In genomic region chr16:49350265-49351103, GRCh38 we compare ENCODE assay signal across 9 cellular contexts. TPM values are rescaled to one million over a fixed set of nuclear protein-coding genes. Genes with fewer than 3 reads are reported as not detected.
A peak's percentile ranks its signal among the peaks of the same experiment; 100 is the strongest.
DNase-seq lines count a peak whose midpoint lies in the region; ATAC-seq and TF ChIP-seq lines count a peak whose summit lies in the region.
"Had no signal": no experiment of that assay in that cellular context is flagged by ENCODE, and none has a peak within 500 bp of the region (broad histone marks: within the 10 kb centered on the region; RNA-seq: fewer than 3 reads in every experiment).

No MANE protein-coding gene starts in this region.

- intact Hi-C loops in left ventricle myocardium inferior (cut with micrococcal nuclease): loop anchor here (5.0 kb wide), 1 partner anchor 663 kb away; no protein-coding TSS in a partner anchor

- H3K27me3 ChIP-seq in Peyer's patch (no peaks in the 10 kb centered on the region), left ventricle myocardium inferior (ENCODE audit: low read depth) (peaks cover 94% of the 10 kb centered on the region)

- TF ChIP-seq POLR2A in Peyer's patch (IDR thresholded peaks at IDR 0.05): no peak

- H3K27ac ChIP-seq in Peyer's patch: no peak overlapping the region
- H3K27ac ChIP-seq in left ventricle myocardium inferior (replicated peaks): no peak overlapping the region

- no peaks in the 10 kb centered on the region for H3K9me3 Mint-ChIP-seq in activated naive CD8-positive, alpha-beta T cell treated with anti-CD3 and anti-CD28 coated beads, Interleukin-2, amount 50 U/mL, for 24 hours
- H3K9me3 Mint-ChIP-seq: stimulated activated naive CD8-positive, alpha-beta T cell treated with anti-CD3 and anti-CD28 coated beads, Interleukin-15, Interleukin-2, amounts not matched to agents 100 ng/mL and 50 ng/mL, for 24 hours had no signal

- DNase-seq in EL (peak; percentile 45), Peyer's patch (peak; percentile 19 to 78 (median 76)), left ventricle myocardium inferior (peak; percentile 52), retina (peak; percentile 81)
- DNase-seq in activated naive CD8-positive, alpha-beta T cell treated with anti-CD3 and anti-CD28 coated beads, Interleukin-2, amount 50 U/mL, for 24 hours: peak; percentile 64

- no peaks in the 10 kb centered on the region for H3K4me1 Mint-ChIP-seq in activated naive CD8-positive, alpha-beta T cell treated with anti-CD3 and anti-CD28 coated beads, Interleukin-2, amount 50 U/mL, for 24 hours

- H3K4me3 Mint-ChIP-seq in activated naive CD8-positive, alpha-beta T cell treated with anti-CD3 and anti-CD28 coated beads, Interleukin-2, amount 50 U/mL, for 24 hours: no peak overlapping the region
- H3K4me3 Mint-ChIP-seq: stimulated activated naive CD8-positive, alpha-beta T cell treated with anti-CD3 and anti-CD28 coated beads, Interleukin-15, Interleukin-2, amounts not matched to agents 100 ng/mL and 50 ng/mL, for 24 hours had no signal

- peak; percentile 48 for ATAC-seq in HG02610 (IDR thresholded peaks at IDR 0.05; ENCODE audit: unreplicated experiment)
- ATAC-seq in activated naive CD8-positive, alpha-beta T cell treated with anti-CD3 and anti-CD28 coated beads, Interleukin-2, amount 50 U/mL, for 24 hours: peak; percentile 38
- no peak for ATAC-seq in HG02852 (IDR thresholded peaks at IDR 0.05; ENCODE audit: unreplicated experiment)
- ATAC-seq in GM21723 (IDR thresholded peaks at IDR 0.05; ENCODE audit: unreplicated experiment): no peak

- no peaks in the 10 kb centered on the region for H3K9me3 ChIP-seq in Peyer's patch
- no peaks in the 10 kb centered on the region for H3K9me3 ChIP-seq in left ventricle myocardium inferior (replicated peaks)

- H3K4me3 ChIP-seq in Peyer's patch: no peak overlapping the region
- H3K4me3 ChIP-seq in left ventricle myocardium inferior: no peak overlapping the region

- TF ChIP-seq CTCF in Peyer's patch (IDR thresholded peaks at IDR 0.05) (peak in 5 of 6 experiments; percentile 6 to 74 (median 70)), left ventricle myocardium inferior (IDR thresholded peaks at IDR 0.05; ENCODE audit: borderline replicate concordance) (peak; percentile 84)

- H3K27me3 Mint-ChIP-seq in activated naive CD8-positive, alpha-beta T cell treated with anti-CD3 and anti-CD28 coated beads, Interleukin-2, amount 50 U/mL, for 24 hours: peaks cover 10% of the 10 kb centered on the region

- H3K27ac Mint-ChIP-seq in activated naive CD8-positive, alpha-beta T cell treated with anti-CD3 and anti-CD28 coated beads, Interleukin-2, amount 50 U/mL, for 24 hours: no peak overlapping the region
- H3K27ac Mint-ChIP-seq: stimulated activated naive CD8-positive, alpha-beta T cell treated with anti-CD3 and anti-CD28 coated beads, Interleukin-15, Interleukin-2, amounts not matched to agents 100 ng/mL and 50 ng/mL, for 24 hours had no signal

- no peaks in the 10 kb centered on the region for H3K36me3 ChIP-seq in Peyer's patch
- H3K36me3 ChIP-seq in left ventricle myocardium inferior: no peaks in the 10 kb centered on the region

- H3K36me3 Mint-ChIP-seq in activated naive CD8-positive, alpha-beta T cell treated with anti-CD3 and anti-CD28 coated beads, Interleukin-2, amount 50 U/mL, for 24 hours (ENCODE audit: low read depth): no peaks in the 10 kb centered on the region

- H3K4me1 ChIP-seq in Peyer's patch (no peaks in the 10 kb centered on the region), left ventricle myocardium inferior (no peaks in the 10 kb centered on the region)

RNA-seq across cellular contexts. Expression of gene C16orf78, which starts 23.1 kb away (rescaled TPM):
- not detected for total RNA-seq in Peyer's patch
- total RNA-seq in left ventricle myocardium inferior: not detected

Comparison
In these comparisons a context has a peak if more than half of its experiments do, and no peak if none do; other contexts are left out.
1. ATAC-seq: peak in HG02610 (single experiment) and activated naive CD8-positive, alpha-beta T cell treated with anti-CD3 and anti-CD28 coated beads, Interleukin-2, amount 50 U/mL, for 24 hours (single experiment); none in HG02852 (single experiment) and GM21723 (single experiment).
2. Peak in every context shown above with its lines, with median percentiles within 50 percentile points of each other: DNase-seq.